ENCODE assay signal across 31 cellular contexts in genomic region chr9:75709698-75710097, GRCh38.
"Had no signal": no experiment of that assay in that cellular context is flagged by ENCODE, and none has a peak within 500 bp of the region (broad histone marks: within the 10 kb centered on the region; RNA-seq: fewer than 3 reads in every experiment).

No MANE protein-coding gene starts in this region.

- FAIRE-seq: bronchial epithelial cell, TTC549 had no signal

- H3K4me3 ChIP-seq: ascending aorta, cardiac muscle cell had no signal

- H3K9me3 ChIP-seq: ascending aorta had no signal

- DNase-seq: activated CD4-positive, alpha-beta memory T cell treated with anti-CD3 and anti-CD28 coated beads, Interleukin-2, amount 10 ng/mL, durations not matched to agents 7 days and 5 days; activated CD4-positive, alpha-beta T cell treated with anti-CD3 and anti-CD28 coated beads for 1 hour; activated CD4-positive, alpha-beta T cell treated with anti-CD3 and anti-CD28 coated beads for 36 hours; activated CD4-positive, alpha-beta T cell treated with anti-CD3 and anti-CD28 coated beads for 48 hours; activated CD4-positive, alpha-beta T cell treated with anti-CD3 and anti-CD28 coated beads, Interleukin-2, amount 10 ng/mL, durations not matched to agents 7 days and 5 days; activated CD4-positive, alpha-beta T cell treated with anti-CD3 and anti-CD28 coated beads, Interleukin-2, amount 50 U/mL, for 48 hours; activated CD4-positive, CD25-positive, alpha-beta regulatory T cell; activated CD8-positive, alpha-beta memory T cell treated with anti-CD3 and anti-CD28 coated beads for 24 hours; activated CD8-positive, alpha-beta memory T cell treated with anti-CD3 and anti-CD28 coated beads, Interleukin-2, amount 10 ng/mL, durations not matched to agents 7 days and 5 days; activated CD8-positive, alpha-beta memory T cell treated with anti-CD3 and anti-CD28 coated beads, Interleukin-2, amount 50 U/mL, for 48 hours; activated CD8-positive, alpha-beta T cell treated with anti-CD3 and anti-CD28 coated beads, Interleukin-2, amount 10 ng/mL, durations not matched to agents 7 days and 5 days; activated effector memory CD4-positive, alpha-beta T cell treated with Interleukin-2 at 50 U/mL for 16 hours; activated gamma-delta T cell; activated naive CD4-positive, alpha-beta T cell treated with anti-CD3 and anti-CD28 coated beads, Interleukin-2, amount 10 ng/mL, durations not matched to agents 7 days and 5 days; activated naive CD4-positive, alpha-beta T cell treated with Interleukin-2 at 50 U/mL for 16 hours; activated naive CD8-positive, alpha-beta T cell treated with anti-CD3 and anti-CD28 coated beads, Interleukin-2, amount 10 ng/mL, durations not matched to agents 7 days and 5 days; activated naive CD8-positive, alpha-beta T cell treated with anti-CD3 and anti-CD28 coated beads, Interleukin-2, amount 50 U/mL, for 24 hours; activated T-cell treated with anti-CD3 and anti-CD28 coated beads, Interleukin-2, amount 50 U/mL, for 24 hours; activated T-cell treated with anti-CD3 and anti-CD28 coated beads, Interleukin-2, amount 50 U/mL, for 48 hours; amygdala; anterior cingulate cortex; caudate nucleus; cerebellar nuclear complex; T-helper 1 cell; T-helper 2 cell; T-helper 9 cell had no signal

- H3K27me3 ChIP-seq: ascending aorta, cardiac muscle cell had no signal

- H3K36me3 ChIP-seq: ascending aorta, cardiac muscle cell had no signal

- H3K27ac ChIP-seq: ascending aorta, cardiac muscle cell, VCaP had no signal
